In genomic region chr22:38218661-38219331, GRCh38 we compare ENCODE assay signal across 9 cellular contexts. TPM values are rescaled to one million over a fixed set of nuclear protein-coding genes. Genes with fewer than 3 reads are reported as not detected.
A peak's percentile ranks its signal among the peaks of the same experiment; 100 is the strongest.
DNase-seq lines count a peak whose midpoint lies in the region; ATAC-seq, FAIRE-seq and TF ChIP-seq lines count a peak whose summit lies in the region.
"Had no signal": no experiment of that assay in that cellular context is flagged by ENCODE, and none has a peak within 500 bp of the region (broad histone marks: within the 10 kb centered on the region; RNA-seq: fewer than 3 reads in every experiment).

No MANE protein-coding gene starts in this region.

- no peak for FAIRE-seq in bronchial epithelial cell (lab: Jason Lieb, UNC)

- no peaks in the 10 kb centered on the region for H3K27me3 ChIP-seq in bronchial epithelial cell (ENCODE audit: control insufficient read depth, insufficient read depth, low read length)

- ATAC-seq in GM19467 (IDR thresholded peaks at IDR 0.05; ENCODE audit: unreplicated experiment) = no peak
- ATAC-seq in HG03354 (IDR thresholded peaks at IDR 0.05; ENCODE audit: poor library complexity, severe bottlenecking, unreplicated experiment) = no peak

- H3K36me3 ChIP-seq in bronchial epithelial cell (ENCODE audit: control insufficient read depth, insufficient read depth, low read length) = peaks cover 9% of the 10 kb centered on the region

- TF ChIP-seq CTCF in bronchial epithelial cell (IDR thresholded peaks at IDR 0.05; ENCODE audit: insufficient read depth, low read length, severe bottlenecking) = no peak

- DNase-seq in AG20443 (ENCODE audit: low spot score) = peak; percentile 90
- peak; percentile 84 for DNase-seq in NCI-H226
- peak; percentile 94 for DNase-seq in bronchial epithelial cell (ENCODE audit: low read depth)
- peak; percentile 97 for DNase-seq in kidney tubule cell (ENCODE audit: low spot score)
- peak; percentile 56 for DNase-seq in stimulated activated CD4-positive, alpha-beta T cell treated with anti-CD3 and anti-CD28 coated beads, Interleukin-4, amount 100 ng/mL, for 24 hours
- DNase-seq in NCI-H2029 treated with DMSO at 0.1 percent for 48 hours (lab: John Stamatoyannopoulos, UW) = no peak
- DNase-seq: naive B cell had no signal

- H3K4me3 ChIP-seq in bronchial epithelial cell (ENCODE audit: low read depth, low read length) = no peak overlapping the region

RNA-seq across cellular contexts. Expression of gene MAFF, which starts 17.0 kb away (rescaled TPM):
- total RNA-seq in bronchial epithelial cell = 15.5 and 25.0 TPM in 2 replicates

RNA-seq across cellular contexts. Expression of gene PLA2G6, which starts 37.2 kb away (rescaled TPM):
- 7.9 and 9.6 TPM in 2 replicates for total RNA-seq in bronchial epithelial cell

RNA-seq across cellular contexts. Expression of gene TMEM184B, which starts 54.0 kb away (rescaled TPM):
- 7.1 and 13.3 TPM in 2 replicates for total RNA-seq in bronchial epithelial cell
